Comparison of ENCODE assay signal across 21 cellular contexts in the genomic region with DNA sequence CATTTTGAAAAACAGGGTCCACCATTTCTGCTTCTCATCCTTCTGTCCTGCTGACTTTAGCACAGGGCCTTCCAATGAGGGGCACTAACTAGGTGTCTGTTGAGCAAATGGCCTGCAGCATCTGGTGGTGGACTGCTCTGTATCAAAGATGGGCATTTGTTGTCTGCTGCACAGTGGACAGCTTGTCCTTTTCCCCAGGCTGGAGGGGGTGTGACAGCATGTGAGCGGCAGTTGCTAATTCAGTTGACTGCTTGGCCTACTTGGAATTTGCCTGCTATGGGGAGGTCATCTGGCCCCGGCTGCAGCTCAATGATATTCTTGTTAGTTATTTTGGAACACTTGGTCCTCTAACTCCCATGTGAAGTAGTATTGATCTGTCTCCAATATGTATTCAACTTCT.
"Had no signal": no experiment of that assay in that cellular context is flagged by ENCODE, and none has a peak within 500 bp of the region (broad histone marks: within the 10 kb centered on the region; RNA-seq: fewer than 3 reads in every experiment).

No MANE protein-coding gene starts in this region.

- H3K4me3 ChIP-seq: ascending aorta, cardiac muscle cell, right lobe of liver, skin epidermis, thoracic aorta, vagina had no signal

- H3K36me3 ChIP-seq: ascending aorta, cardiac muscle cell, right lobe of liver, thoracic aorta, vagina had no signal

- H3K27me3 ChIP-seq: ascending aorta, cardiac muscle cell, right lobe of liver, vagina had no signal

- ATAC-seq: naive thymus-derived CD8-positive, alpha-beta T cell; right lobe of liver; stimulated activated effector memory CD8-positive, alpha-beta T cell treated with anti-CD3 and anti-CD28 coated beads, Interleukin-12 subunit alpha, Interleukin-12 subunit beta, amount 100 ng/mL, for 72 hours had no signal

- DNase-seq: activated CD4-positive, alpha-beta T cell treated with anti-CD3 and anti-CD28 coated beads for 4 hours; activated CD4-positive, alpha-beta T cell treated with anti-CD3 and anti-CD28 coated beads, Interleukin-2, amount 50 U/mL, for 4 hours; activated CD8-positive, alpha-beta memory T cell treated with anti-CD3 and anti-CD28 coated beads for 24 hours; activated gamma-delta T cell; activated naive CD4-positive, alpha-beta T cell treated with anti-CD3 and anti-CD28 coated beads, Interleukin-2, amount 10 ng/mL, durations not matched to agents 7 days and 5 days; activated naive CD8-positive, alpha-beta T cell treated with anti-CD3 and anti-CD28 coated beads, Interleukin-2, amount 10 ng/mL, durations not matched to agents 7 days and 5 days; islet precursor cell; naive thymus-derived CD8-positive, alpha-beta T cell; occipital lobe; right lobe of liver; stimulated activated CD4-positive, alpha-beta T cell treated with anti-CD3 and anti-CD28 coated beads, Interleukin-12 subunit alpha, Interleukin-12 subunit beta, amount 100 ng/mL, for 4 hours; stimulated activated CD4-positive, alpha-beta T cell treated with anti-CD3 and anti-CD28 coated beads, Interleukin-4, amount 100 ng/mL, for 24 hours; T-helper 9 cell had no signal

- H3K9me3 ChIP-seq: ascending aorta, right lobe of liver, thoracic aorta, vagina had no signal

- H3K27ac ChIP-seq: ascending aorta, cardiac muscle cell, parathyroid adenoma, right lobe of liver, skin epidermis, thoracic aorta, vagina, VCaP had no signal

- H3K4me1 ChIP-seq: ascending aorta, parathyroid adenoma, right lobe of liver, vagina had no signal
